11 cellular contexts compared by ENCODE assay signal in genomic region chr7:107789647-107790046, GRCh38. TPM values are rescaled to one million over a fixed set of nuclear protein-coding genes. Genes with fewer than 3 reads are reported as not detected.
"Had no signal": no experiment of that assay in that cellular context is flagged by ENCODE, and none has a peak within 500 bp of the region (broad histone marks: within the 10 kb centered on the region; RNA-seq: fewer than 3 reads in every experiment).

No MANE protein-coding gene starts in this region.

- H3K4me3 Mint-ChIP-seq: HFFc6, IgD-negative memory B cell had no signal

- FAIRE-seq: HepG2 had no signal

- H3K9me3 ChIP-seq: HAP-1 had no signal

- ATAC-seq: HCT116, HepG2 had no signal

- H3K27ac ChIP-seq: GM23248, HL-60 had no signal

- H2AFZ ChIP-seq: GM23248 had no signal

- H3K27ac Mint-ChIP-seq: HFFc6, IgD-negative memory B cell had no signal

- H3K4me3 ChIP-seq: GM23248, HAP-1 had no signal

- H3K36me3 ChIP-seq: HAP-1 had no signal

- DNase-seq: GM23248, H7, HFFc6, KG1 had no signal

- H3K36me3 Mint-ChIP-seq: IgD-negative memory B cell had no signal

- H3K9me3 Mint-ChIP-seq: HFFc6 had no signal

- H3K4me1 ChIP-seq: HAP-1 had no signal

- H3K9ac ChIP-seq: GM23248 had no signal

RNA-seq across cellular contexts. Expression of gene SLC26A3, which starts 13.4 kb away (rescaled TPM):
- total RNA-seq: GM23248, H4, H7, HFFc6, HT1080 had no signal
- polyA plus RNA-seq: GM23248, IgD-negative memory B cell had no signal
